Comparison of ENCODE assay signal across 17 cellular contexts in the genomic region with DNA sequence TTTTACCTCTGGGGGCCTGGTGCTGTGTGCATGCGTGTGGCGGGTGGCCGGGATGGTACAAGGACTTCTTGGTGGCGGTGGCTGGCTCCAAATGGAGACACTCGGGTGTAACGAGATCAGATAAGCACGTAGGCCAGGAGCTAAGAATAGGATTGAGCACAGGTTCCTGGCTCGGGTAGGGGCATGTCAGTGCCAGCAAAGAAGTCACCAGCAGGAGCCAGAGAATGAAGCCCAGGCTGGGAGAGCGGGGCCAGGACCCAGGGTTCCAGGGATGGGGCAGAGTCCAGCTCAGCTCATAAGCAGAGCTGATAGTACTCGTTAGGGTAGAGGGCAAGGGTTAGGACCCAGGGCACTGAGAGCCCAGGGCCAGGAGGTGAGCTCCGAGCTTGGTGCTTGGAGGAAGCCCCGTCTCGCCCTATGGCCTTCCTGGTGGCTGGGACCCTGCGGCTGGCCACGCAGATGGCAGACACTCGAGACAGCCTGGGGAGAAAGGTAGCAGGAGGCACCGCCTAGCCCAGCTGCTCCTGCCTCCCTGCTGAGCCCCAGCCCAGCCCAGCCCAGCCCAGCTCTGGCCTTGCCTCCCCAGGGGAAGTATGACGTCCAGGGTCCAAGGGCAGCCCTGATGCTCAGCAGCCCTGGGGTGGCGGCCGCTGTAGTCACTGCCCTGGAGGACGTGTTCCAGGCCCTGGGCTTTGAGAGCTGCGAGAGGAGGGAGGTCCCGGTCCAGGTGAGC. TPM values are rescaled to one million over a fixed set of nuclear protein-coding genes. Genes with fewer than 3 reads are reported as not detected.
DNase-seq lines count a peak whose midpoint lies in the region; TF ChIP-seq lines count a peak whose summit lies in the region.
"Had no signal": no experiment of that assay in that cellular context is flagged by ENCODE, and none has a peak within 500 bp of the region (broad histone marks: within the 10 kb centered on the region; RNA-seq: fewer than 3 reads in every experiment).

No MANE protein-coding gene starts in this region.

- H2BK15ac ChIP-seq in mesenchymal stem cell (ENCODE audit: low read depth, poor library complexity, severe bottlenecking): no peak overlapping the region

- no peak overlapping the region for H2AFZ ChIP-seq in hepatocyte
- H2AFZ ChIP-seq in mesenchymal stem cell (ENCODE audit: low read depth, low read length): no peak overlapping the region

- H3K27me3 ChIP-seq in H7 (ENCODE audit: control insufficient read depth, insufficient read depth, low read length): peaks cover 2% of the 10 kb centered on the region
- H3K27me3 ChIP-seq in hepatocyte: no peaks in the 10 kb centered on the region
- H3K27me3 ChIP-seq in mesenchymal stem cell (ENCODE audit: control insufficient read depth in 1 of 2, insufficient read depth in 1 of 2, low read length in 2 of 2): no peaks in the 10 kb centered on the region

- H4K20me1 ChIP-seq in hepatocyte (ENCODE audit: insufficient read depth, poor library complexity, severe bottlenecking): no peaks in the 10 kb centered on the region

- no peak overlapping the region for H2BK5ac ChIP-seq in mesenchymal stem cell (ENCODE audit: low read depth, low read length, poor library complexity, severe bottlenecking)

- H4K91ac ChIP-seq in mesenchymal stem cell (ENCODE audit: low read length): no peak overlapping the region

- H3K18ac ChIP-seq in mesenchymal stem cell (ENCODE audit: low read depth in 1 of 2, low read length in 2 of 2): no peak overlapping the region

- H2BK120ac ChIP-seq in mesenchymal stem cell (ENCODE audit: low read depth, low read length): no peak overlapping the region

- H3K4ac ChIP-seq in mesenchymal stem cell (ENCODE audit: low read depth in 1 of 2, low read length in 2 of 2): no peak overlapping the region

- no peak overlapping the region for H3K9ac ChIP-seq in mesenchymal stem cell (ENCODE audit: low read length)

- H3K79me1 ChIP-seq in mesenchymal stem cell (replicated peaks; ENCODE audit: low read length, poor library complexity, severe bottlenecking): peaks cover 4% of the 10 kb centered on the region

- H3K4me1 ChIP-seq in hepatocyte (ENCODE audit: insufficient read depth) (no peaks in the 10 kb centered on the region), mesenchymal stem cell (ENCODE audit: control insufficient read depth, insufficient read depth, low read depth, low read length) (peaks cover 15% of the 10 kb centered on the region)

- H3K9me2 ChIP-seq in hepatocyte (replicated peaks; ENCODE audit: insufficient read depth): no peaks in the 10 kb centered on the region

- H3K4me3 ChIP-seq in H7 (ENCODE audit: insufficient read depth, low read depth, low read length) (no peak overlapping the region), hepatocyte (no peak overlapping the region), mesenchymal stem cell (ENCODE audit: insufficient read depth in 1 of 2, low read depth in 1 of 2, low read length in 2 of 2) (no peak overlapping the region)

- H3K14ac ChIP-seq in mesenchymal stem cell (ENCODE audit: low read length in 2 of 2): peak overlapping the region in 1 of 2 experiments; percentile 22

- H2BK12ac ChIP-seq in mesenchymal stem cell (ENCODE audit: low read length in 2 of 2): no peak overlapping the region

- intact Hi-C loops in posterior vena cava (cut with DNase I): loop anchor here in 1 of 2 donors (5.0 kb wide), 1 partner anchor 331 kb away; no protein-coding TSS in a partner anchor

- H4K8ac ChIP-seq in mesenchymal stem cell (ENCODE audit: low read length): no peak overlapping the region

- H3K9me3 ChIP-seq in hepatocyte (ENCODE audit: low read depth): no peaks in the 10 kb centered on the region
- no peaks in the 10 kb centered on the region for H3K9me3 ChIP-seq in mesenchymal stem cell (ENCODE audit: control insufficient read depth, low read length)

- H3K4me2 ChIP-seq in hepatocyte (no peak overlapping the region), mesenchymal stem cell (ENCODE audit: low read length, poor library complexity, severe bottlenecking) (no peak overlapping the region)

- H3K79me2 ChIP-seq in hepatocyte: no peaks in the 10 kb centered on the region

- DNase-seq in H7 (peak; percentile 46), cerebellar cortex (ENCODE audit: low spot score) (peak; percentile 97), hepatocyte (ENCODE audit: low spot score) (peak; percentile 45), posterior vena cava (ENCODE audit: low spot score) (peak; percentile 82), mesenchymal stem cell (no peak), GDM1 (lab: John Stamatoyannopoulos, UW) (no peak)
- DNase-seq in stimulated activated CD4-positive, alpha-beta T cell treated with anti-CD3 and anti-CD28 coated beads, Interleukin-12 subunit alpha, Interleukin-12 subunit beta, amount 100 ng/mL, for 4 hours: no peak
- DNase-seq: activated CD4-positive, alpha-beta T cell treated with anti-CD3 and anti-CD28 coated beads, Interleukin-2, amount 50 U/mL, for 1 hour; activated T-cell treated with anti-CD3 and anti-CD28 coated beads, Interleukin-2, amount 50 U/mL, for 1 hour; Calu3; dermis blood vessel endothelial cell; IMR-90; NCI-H2081; SW 1271 had no signal

- no peaks in the 10 kb centered on the region for H3K36me3 ChIP-seq in H7 (replicated peaks; ENCODE audit: control insufficient read depth, insufficient read depth, low read length)
- no peaks in the 10 kb centered on the region for H3K36me3 ChIP-seq in hepatocyte (replicated peaks; ENCODE audit: insufficient read depth, low read depth)
- H3K36me3 ChIP-seq in mesenchymal stem cell (ENCODE audit: control insufficient read depth in 1 of 2, insufficient read depth in 2 of 2, low read depth in 1 of 2, low read length in 2 of 2): peaks cover 28 to 39% of the 10 kb centered on the region in 2 experiments

- H3K23ac ChIP-seq in mesenchymal stem cell (ENCODE audit: low read length in 2 of 2): no peak overlapping the region

- H2AK5ac ChIP-seq in mesenchymal stem cell (ENCODE audit: low read length, severe bottlenecking): no peak overlapping the region

- TF ChIP-seq CTCF in hepatocyte (IDR thresholded peaks at IDR 0.05; ENCODE audit: poor library complexity): no peak

- WGBS in hepatocyte (ENCODE audit: low lambda C conversion rate, missing lambda C conversion rate): 79% methylated on average over 22 of the region's 23 CpGs
- WGBS in mesenchymal stem cell: 83% methylated on average over 23 of the region's 23 CpGs

- no peak overlapping the region for H3K27ac ChIP-seq in hepatocyte
- no peak overlapping the region for H3K27ac ChIP-seq in mesenchymal stem cell (ENCODE audit: low read length, poor library complexity, severe bottlenecking)

RNA-seq across cellular contexts. Expression of a gene that starts 8.9 kb away (rescaled TPM):
- total RNA-seq in H7 (2014; rRNA removed; shearing (Covaris generic)): 5.5 and 6.3 TPM in 2 replicates
- total RNA-seq in hepatocyte: 3.4 and 3.8 TPM in 2 replicates
- 4.0 and 6.0 TPM in 2 replicates for polyA plus RNA-seq in hepatocyte
- total RNA-seq in posterior vena cava: 10 to 100 TPM in 1 of 2 donors, 1 to 10 TPM in 1; 8.3 to 10.2 TPM
- 6.1 TPM for polyA plus RNA-seq in mesenchymal stem cell (2013, experiment 1 of 2)
- 5.7 TPM for polyA plus RNA-seq in mesenchymal stem cell (2013, experiment 2 of 2)

RNA-seq across cellular contexts. Expression of a gene that starts 31.4 kb away (rescaled TPM):
- total RNA-seq in H7 (2014; rRNA removed; shearing (Covaris generic)): 40.2 and 41.2 TPM in 2 replicates
- total RNA-seq in hepatocyte: 10.0 and 12.3 TPM in 2 replicates
- polyA plus RNA-seq in hepatocyte: 12.6 and 13.2 TPM in 2 replicates
- 1 to 10 TPM; 7.6 to 8.3 TPM for total RNA-seq in posterior vena cava
- polyA plus RNA-seq in mesenchymal stem cell (2013, experiment 1 of 2): 8.4 TPM
- polyA plus RNA-seq in mesenchymal stem cell (2013, experiment 2 of 2): 8.1 TPM

RNA-seq across cellular contexts. Expression of a gene that starts 44.2 kb away (rescaled TPM):
- total RNA-seq in H7 (2014; rRNA removed; shearing (Covaris generic)): not detected in 2 replicates
- total RNA-seq in hepatocyte: not detected in 2 replicates
- 0.61 TPM in 1 of 2 replicates, not detected in the other for polyA plus RNA-seq in hepatocyte
- total RNA-seq in posterior vena cava: not detected
- 0.28 TPM for polyA plus RNA-seq in mesenchymal stem cell (2013, experiment 1 of 2)
- polyA plus RNA-seq in mesenchymal stem cell (2013, experiment 2 of 2): 0.21 TPM
- total RNA-seq: dermis blood vessel endothelial cell, esophagus mucosa, IMR-90, mesenteric fat pad, subcutaneous adipose tissue had no signal

RNA-seq across cellular contexts. Expression of a gene that starts 44.7 kb away (rescaled TPM):
- 217 and 238 TPM in 2 replicates for total RNA-seq in H7 (2014; rRNA removed; shearing (Covaris generic))
- not detected in 2 replicates for total RNA-seq in hepatocyte
- not detected in 2 replicates for polyA plus RNA-seq in hepatocyte
- total RNA-seq in posterior vena cava: not detected
- not detected for polyA plus RNA-seq in mesenchymal stem cell (2013, experiment 1 of 2)
- not detected for polyA plus RNA-seq in mesenchymal stem cell (2013, experiment 2 of 2)
- total RNA-seq: Calu3, dermis blood vessel endothelial cell, esophagus mucosa, IMR-90, mesenteric fat pad, subcutaneous adipose tissue had no signal
- polyA plus RNA-seq: IMR-90 had no signal

Comparison
In these comparisons a context has a peak if more than half of its experiments do, and no peak if none do; other contexts are left out.
1. DNase-seq: peak in H7 (single experiment), cerebellar cortex (single experiment), hepatocyte (single experiment) and posterior vena cava (single experiment); none in stimulated activated CD4-positive, alpha-beta T cell treated with anti-CD3 and anti-CD28 coated beads, Interleukin-12 subunit alpha, Interleukin-12 subunit beta, amount 100 ng/mL, for 4 hours (single experiment), mesenchymal stem cell (single experiment) and GDM1 (single experiment).